ENCODE assay signal across 10 cellular contexts in the genomic region with DNA sequence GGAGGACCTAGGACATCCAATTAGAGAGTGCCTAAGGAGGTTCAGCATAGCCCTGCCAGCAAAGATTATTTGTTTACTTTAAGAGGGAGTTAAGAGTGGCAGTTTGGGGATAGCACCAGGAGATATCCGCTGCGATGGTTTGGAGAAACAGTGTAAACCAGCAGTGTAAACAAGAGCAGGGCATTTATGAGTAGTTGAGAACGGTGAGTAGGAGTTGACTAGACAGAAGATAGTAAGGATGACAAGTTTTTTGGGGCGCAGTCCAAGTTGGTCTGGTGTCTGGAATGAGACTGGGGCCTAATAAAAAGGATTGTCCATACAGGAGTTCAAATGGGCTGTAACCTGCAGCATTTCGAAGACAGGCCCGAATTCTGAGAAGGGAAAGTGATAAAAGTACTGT. TPM values are rescaled to one million over a fixed set of nuclear protein-coding genes. Genes with fewer than 3 reads are reported as not detected.
DNase-seq lines count a peak whose midpoint lies in the region; ATAC-seq, FAIRE-seq and TF ChIP-seq lines count a peak whose summit lies in the region.
"Not testable (repeated sequence)": the region's sequence is repeated elsewhere in the genome, so short reads cannot be mapped to it uniquely, and the experiment has no call there.
"Had no signal": no experiment of that assay in that cellular context is flagged by ENCODE, and none has a peak within 500 bp of the region (broad histone marks: within the 10 kb centered on the region; RNA-seq: fewer than 3 reads in every experiment).

No MANE protein-coding gene starts in this region.

- DNase-seq in A549 (ENCODE audit: low read depth in 1 of 2, low spot score in 1 of 2); endodermal cell: not testable (repeated sequence)
- DNase-seq in M059J (ENCODE audit: low read depth) (peak; percentile 41), prostate gland (ENCODE audit: low spot score) (peak; percentile 21)

- TF ChIP-seq RAD21 in A549 (conservative IDR thresholded peaks at IDR 0.05 in 1 of 2, IDR thresholded peaks at IDR 0.05 in 1 of 2) = not testable (repeated sequence)

- H3K27me3 Mint-ChIP-seq in endodermal cell (ENCODE audit: insufficient read depth) = not testable (repeated sequence)

- not testable (repeated sequence) for H3K27ac Mint-ChIP-seq in endodermal cell

- not testable (repeated sequence) for ATAC-seq in A549

- CTCF ChIA-PET in A549 (lab: Yijun Ruan, JAX) = interaction anchor here (19.2 kb wide), 1 partner anchor 188 kb away, joined by 854 read pairs; no protein-coding TSS in a partner anchor
- CTCF ChIA-PET in HEK293 (lab: Yijun Ruan, JAX) = interaction anchor here (0.7 kb wide), 1 partner anchor 121 kb away, joined by 3 read pairs; no protein-coding TSS in a partner anchor

- intact Hi-C loops in prostate gland (cut with DNase I) = not testable (repeated sequence)

- H3K4me3 Mint-ChIP-seq in endodermal cell = not testable (repeated sequence)

- TF ChIP-seq CTCF in A549 (IDR thresholded peaks at IDR 0.05); HEK293 (tag by site-specific recombination; IDR thresholded peaks at IDR 0.05); VCaP (conservative IDR thresholded peaks at IDR 0.05); endodermal cell (conservative IDR thresholded peaks at IDR 0.05); prostate gland (IDR thresholded peaks at IDR 0.05): not testable (repeated sequence)

- not testable (repeated sequence) for FAIRE-seq in A549 (lab: Jason Lieb, UNC)

- H3K27ac ChIP-seq in A549 = peak overlapping the region; percentile 6 to 83; a peak in 3 of 6 replicates
- H3K27ac ChIP-seq in HEK293 (ENCODE audit: extremely low read depth, low read depth, low read length); endodermal cell (ENCODE audit: low read depth, low read length); prostate gland: not testable (repeated sequence)
- peak overlapping the region; percentile 44 for H3K27ac ChIP-seq in VCaP

- H3K4me1 ChIP-seq in A549 = peaks cover 39% of the 10 kb centered on the region
- not testable (repeated sequence) for H3K4me1 ChIP-seq in HEK293 (ENCODE audit: control insufficient read depth, insufficient read depth, low read length); endodermal cell (ENCODE audit: control insufficient read depth, insufficient read depth, low read length); prostate gland (replicated peaks)

- not testable (repeated sequence) for H3K36me3 ChIP-seq in HEK293 (ENCODE audit: control insufficient read depth in 2 of 2, insufficient read depth in 1 of 2, low read length in 2 of 2); prostate gland
- peaks cover 38% of the 10 kb centered on the region for H3K36me3 ChIP-seq in endodermal cell (ENCODE audit: control insufficient read depth, insufficient read depth, low read length)

- TF ChIP-seq POLR2A in A549 (IDR thresholded peaks at IDR 0.05; ENCODE audit: low read length); prostate gland (IDR thresholded peaks at IDR 0.05): not testable (repeated sequence)

- H3K4me1 Mint-ChIP-seq in endodermal cell = peaks cover 44% of the 10 kb centered on the region

- H3K9me3 Mint-ChIP-seq in endodermal cell = not testable (repeated sequence)

- TF ChIP-seq EP300 in A549 (IDR thresholded peaks at IDR 0.05) = not testable (repeated sequence)

- POLR2A ChIA-PET in A549 (lab: Yijun Ruan, JAX); HEK293 (lab: Yijun Ruan, JAX): not testable (repeated sequence)

- H3K27me3 ChIP-seq in endodermal cell (ENCODE audit: control insufficient read depth, insufficient read depth, low read length, poor library complexity, severe bottlenecking); prostate gland (replicated peaks; ENCODE audit: insufficient read depth): not testable (repeated sequence)

- peak overlapping the region; percentile 44 for H3K9ac ChIP-seq in endodermal cell (ENCODE audit: extremely low read depth, low read length, poor library complexity, severe bottlenecking)

- H3K4me2 ChIP-seq in A549 = 0 out of 3 replicates have a peak overlapping the region, but pooled peaks have one; percentile 22

- not testable (repeated sequence) for H3K9me3 ChIP-seq in A549; HEK293 (ENCODE audit: control insufficient read depth, insufficient read depth, low read depth, low read length); endodermal cell (ENCODE audit: control insufficient read depth, low read length); prostate gland

- H3K4me3 ChIP-seq in A549; HEK293 (ENCODE audit: low read depth, low read length); prostate gland: not testable (repeated sequence)
- peak overlapping the region; percentile 90 for H3K4me3 ChIP-seq in endodermal cell (ENCODE audit: low read length)

- peaks cover 43% of the 10 kb centered on the region for H3K36me3 Mint-ChIP-seq in endodermal cell (ENCODE audit: low read depth)

- WGBS in A549 (ENCODE audit: missing lambda C conversion rate) = 49% methylated on average over 6 of the region's 6 CpGs
- 88 to 93% methylated on average over 5 to 6 of the region's 6 CpGs for WGBS in endodermal cell (ENCODE audit: insufficient coverage in 1 of 2, insufficient read length in 1 of 2), 2 experiments
- 23% methylated on average over 6 of the region's 6 CpGs for WGBS in prostate gland

TF ChIP-seq in HEK293, 187 proteins besides CTCF, POLR2A, EP300 and RAD21:
- 0 out of 2 replicates have a peak, but pooled peaks have one; percentile 27 for TF ChIP-seq WT1 (tag by site-specific recombination; IDR thresholded peaks at IDR 0.05)

RNA-seq across cellular contexts. Expression of a gene that starts 22.9 kb away (rescaled TPM):
- not detected in 2 replicates for polyA plus RNA-seq in A549 (2011; rRNA removed)
- polyA plus RNA-seq in A549 (2012; cell fraction: cytosol; rRNA removed) = under 0.01 and 0.01 TPM in 2 replicates
- not detected in 2 replicates for polyA plus RNA-seq in A549 (2012; cell fraction: nucleus; rRNA removed)
- not detected in 3 replicates for polyA plus RNA-seq in A549 (2017; fragmentation: RNase III; extraction: RNeasy Plus Mini Kit Qiagen cat#74134 plus additional on column Dnase treatment)
- polyA minus RNA-seq in A549 (2011; rRNA and poly(A)+ RNA removed) = 0.08 TPM in 1 of 2 replicates, not detected in the other
- not detected in 2 replicates for total RNA-seq in M059J (2014; rRNA removed; shearing (Covaris generic))
- 10 to 100 TPM; 41.6 to 71.9 TPM for total RNA-seq in endodermal cell
- polyA plus RNA-seq in endodermal cell (2013, experiment 1 of 2) = 19.4 TPM
- polyA plus RNA-seq in endodermal cell (2013, experiment 2 of 2) = 18.3 TPM
- total RNA-seq in prostate gland = 10 to 100 TPM; 42.8 to 97.6 TPM
- total RNA-seq: CD4-positive, alpha-beta T cell; CD8-positive, alpha-beta memory T cell; G401 had no signal
- polyA plus RNA-seq: CD14-positive monocyte; CD8-positive, alpha-beta memory T cell had no signal

RNA-seq across cellular contexts. Expression of a gene that starts 44.4 kb away (rescaled TPM):
- polyA plus RNA-seq in A549 (2011; rRNA removed) = 0.70 and 0.88 TPM in 2 replicates
- 0.97 and 0.98 TPM in 2 replicates for polyA plus RNA-seq in A549 (2012; cell fraction: cytosol; rRNA removed)
- 1.4 TPM in 2 replicates for polyA plus RNA-seq in A549 (2012; cell fraction: nucleus; rRNA removed)
- polyA plus RNA-seq in A549 (2017; fragmentation: RNase III; extraction: RNeasy Plus Mini Kit Qiagen cat#74134 plus additional on column Dnase treatment) = 1.0 to 1.9 TPM (median 1.1 TPM) in 3 replicates
- polyA minus RNA-seq in A549 (2011; rRNA and poly(A)+ RNA removed) = 0.88 and 1.6 TPM in 2 replicates
- total RNA-seq in M059J (2014; rRNA removed; shearing (Covaris generic)) = not detected in 2 replicates
- not detected for total RNA-seq in endodermal cell
- not detected for polyA plus RNA-seq in endodermal cell (2013, experiment 1 of 2)
- polyA plus RNA-seq in endodermal cell (2013, experiment 2 of 2) = not detected
- total RNA-seq in prostate gland = 1 to 10 TPM in 1 of 2 donors, not detected in 1; 4.8 TPM
- total RNA-seq: CD4-positive, alpha-beta T cell; CD8-positive, alpha-beta memory T cell; G401 had no signal
- polyA plus RNA-seq: CD14-positive monocyte; CD8-positive, alpha-beta memory T cell had no signal

Comparison
In these comparisons a context has a peak if more than half of its experiments do, and no peak if none do; other contexts are left out.
1. RNA of a gene that starts 22.9 kb away (total RNA-seq): 42.8 to 97.6 TPM in prostate gland and 41.6 to 71.9 TPM in endodermal cell; not detected in M059J; every median in the first group is over 10 times any median in the second.